In genomic region chr16:29290631-29291247, GRCh38 we compare ENCODE assay signal across 8 cellular contexts.
DNase-seq lines count a peak whose midpoint lies in the region; ATAC-seq, FAIRE-seq and TF ChIP-seq lines count a peak whose summit lies in the region.

No MANE protein-coding gene starts in this region.

- H3K4me2 ChIP-seq in astrocyte (ENCODE audit: low read length) (peak overlapping the region; percentile 85), hepatocyte (peak overlapping the region; percentile 65)

- peaks cover 13% of the 10 kb centered on the region for H3K4me1 Mint-ChIP-seq in astrocyte (ENCODE audit: low read depth, unreplicated experiment)

- TF ChIP-seq POLR2A in gastrocnemius medialis (IDR thresholded peaks at IDR 0.05), result peak in 1 of 2 donors; percentile 39

- peak overlapping the region; percentile 50 for H3K4me3 Mint-ChIP-seq in astrocyte (ENCODE audit: unreplicated experiment)

- in situ Hi-C loops in gastrocnemius medialis (cut with MboI; ENCODE audit: low sequenced_read_pairs in 4 of 4), result no loop called here

- POLR2A ChIA-PET in AG04449 (lab: Yijun Ruan, JAX), result no interaction called here

- H3K27me3 Mint-ChIP-seq in astrocyte (ENCODE audit: low read depth, unreplicated experiment), result peaks cover 6% of the 10 kb centered on the region

- TF ChIP-seq CTCF in AG04449 (IDR thresholded peaks at IDR 0.05; ENCODE audit: insufficient read depth, low read length, missing control alignments) (no peak), astrocyte (IDR thresholded peaks at IDR 0.05; ENCODE audit: insufficient read depth, low read depth, low read length) (no peak), hepatocyte (IDR thresholded peaks at IDR 0.05; ENCODE audit: poor library complexity) (no peak), gastrocnemius medialis (IDR thresholded peaks at IDR 0.05 in 4 of 5, conservative IDR thresholded peaks at IDR 0.05 in 1 of 5) (no peak)

- H3K36me3 ChIP-seq in astrocyte (ENCODE audit: insufficient read depth, low read length) (no peaks in the 10 kb centered on the region), hepatocyte (replicated peaks; ENCODE audit: insufficient read depth, low read depth) (no peaks in the 10 kb centered on the region), gastrocnemius medialis (no peaks in the 10 kb centered on the region)

- H4K20me1 ChIP-seq in astrocyte (ENCODE audit: insufficient read depth, low read length) (no peaks in the 10 kb centered on the region), hepatocyte (ENCODE audit: insufficient read depth, poor library complexity, severe bottlenecking) (no peaks in the 10 kb centered on the region)

- H3K36me3 Mint-ChIP-seq in astrocyte (ENCODE audit: low read depth, unreplicated experiment), result no peaks in the 10 kb centered on the region

- intact Hi-C loops in gastrocnemius medialis (cut with DNase I; ENCODE audit: low total_unique reads), result loop anchor here (5.0 kb wide), 1 partner anchor 63 kb away; no protein-coding TSS in a partner anchor

- no peaks in the 10 kb centered on the region for H3K9me2 ChIP-seq in hepatocyte (replicated peaks; ENCODE audit: insufficient read depth)

- H3K9ac ChIP-seq in astrocyte (ENCODE audit: low read length), result peak overlapping the region; percentile 77

- H3K27ac ChIP-seq in astrocyte (ENCODE audit: low read depth, low read length) (peak overlapping the region; percentile 69), hepatocyte (peak overlapping the region; percentile 96), gastrocnemius medialis (peak overlapping the region; percentile 62 to 68 (median 62))

- peaks cover 13% of the 10 kb centered on the region for H3K4me1 ChIP-seq in astrocyte (ENCODE audit: insufficient read depth, low read length)
- peaks cover 38% of the 10 kb centered on the region for H3K4me1 ChIP-seq in hepatocyte (ENCODE audit: insufficient read depth)
- H3K4me1 ChIP-seq in gastrocnemius medialis, result peaks cover 22 to 26% of the 10 kb centered on the region in 2 donors

- H3K27me3 ChIP-seq in astrocyte (ENCODE audit: insufficient read depth, low read length), result no peaks in the 10 kb centered on the region
- H3K27me3 ChIP-seq in hepatocyte, result no peaks in the 10 kb centered on the region
- no peaks in the 10 kb centered on the region for H3K27me3 ChIP-seq in gastrocnemius medialis

- no peak for FAIRE-seq in astrocyte (lab: Jason Lieb, UNC)

- no peaks in the 10 kb centered on the region for H3K9me3 Mint-ChIP-seq in astrocyte (ENCODE audit: unreplicated experiment)

- 31% methylated on average over 17 of the region's 24 CpGs for WGBS in hepatocyte (ENCODE audit: low lambda C conversion rate, missing lambda C conversion rate)

- DNase-seq in AG04449 (ENCODE audit: low read depth, low spot score) (peak; percentile 53), T-helper 2 cell (peak in 3 of 5 experiments; percentile 27 to 51 (median 33)), astrocyte (ENCODE audit: low read depth) (peak; percentile 82), hepatocyte (ENCODE audit: low spot score) (peak; percentile 95), gastrocnemius medialis (peak; percentile 99), NCI-H1436 (lab: John Stamatoyannopoulos, UW) (no peak)

- H3K79me2 ChIP-seq in astrocyte (ENCODE audit: insufficient read depth, low read length), result no peaks in the 10 kb centered on the region
- no peaks in the 10 kb centered on the region for H3K79me2 ChIP-seq in hepatocyte

- ATAC-seq in GM18907 (IDR thresholded peaks at IDR 0.05; ENCODE audit: unreplicated experiment) (peak; percentile 70), HG03432 (IDR thresholded peaks at IDR 0.05; ENCODE audit: unreplicated experiment) (peak; percentile 80), gastrocnemius medialis (peak; percentile 86 to 91)

- H3K4me3 ChIP-seq in AG04449 (ENCODE audit: low read depth, low read length) (peak overlapping the region; percentile 27; the same call in 1 of the 2 replicates), astrocyte (ENCODE audit: insufficient read depth, low read depth, low read length) (no peak overlapping the region), hepatocyte (no peak overlapping the region), gastrocnemius medialis (peak overlapping the region in 2 of 4 donors; percentile 21 to 30)

- H3K9me3 ChIP-seq in astrocyte (ENCODE audit: insufficient read depth, low read depth, low read length), result no peaks in the 10 kb centered on the region
- no peaks in the 10 kb centered on the region for H3K9me3 ChIP-seq in hepatocyte (ENCODE audit: low read depth)
- no peaks in the 10 kb centered on the region for H3K9me3 ChIP-seq in gastrocnemius medialis

- H2AFZ ChIP-seq in astrocyte (ENCODE audit: low read depth, low read length), result peak overlapping the region; percentile 85
- H2AFZ ChIP-seq in hepatocyte, result no peak overlapping the region

- H3K27ac Mint-ChIP-seq in astrocyte (ENCODE audit: unreplicated experiment), result no peak overlapping the region

- CTCF ChIA-PET in AG04449 (lab: Yijun Ruan, JAX), result no interaction called here
